8 cellular contexts compared by ENCODE assay signal in the genomic region with DNA sequence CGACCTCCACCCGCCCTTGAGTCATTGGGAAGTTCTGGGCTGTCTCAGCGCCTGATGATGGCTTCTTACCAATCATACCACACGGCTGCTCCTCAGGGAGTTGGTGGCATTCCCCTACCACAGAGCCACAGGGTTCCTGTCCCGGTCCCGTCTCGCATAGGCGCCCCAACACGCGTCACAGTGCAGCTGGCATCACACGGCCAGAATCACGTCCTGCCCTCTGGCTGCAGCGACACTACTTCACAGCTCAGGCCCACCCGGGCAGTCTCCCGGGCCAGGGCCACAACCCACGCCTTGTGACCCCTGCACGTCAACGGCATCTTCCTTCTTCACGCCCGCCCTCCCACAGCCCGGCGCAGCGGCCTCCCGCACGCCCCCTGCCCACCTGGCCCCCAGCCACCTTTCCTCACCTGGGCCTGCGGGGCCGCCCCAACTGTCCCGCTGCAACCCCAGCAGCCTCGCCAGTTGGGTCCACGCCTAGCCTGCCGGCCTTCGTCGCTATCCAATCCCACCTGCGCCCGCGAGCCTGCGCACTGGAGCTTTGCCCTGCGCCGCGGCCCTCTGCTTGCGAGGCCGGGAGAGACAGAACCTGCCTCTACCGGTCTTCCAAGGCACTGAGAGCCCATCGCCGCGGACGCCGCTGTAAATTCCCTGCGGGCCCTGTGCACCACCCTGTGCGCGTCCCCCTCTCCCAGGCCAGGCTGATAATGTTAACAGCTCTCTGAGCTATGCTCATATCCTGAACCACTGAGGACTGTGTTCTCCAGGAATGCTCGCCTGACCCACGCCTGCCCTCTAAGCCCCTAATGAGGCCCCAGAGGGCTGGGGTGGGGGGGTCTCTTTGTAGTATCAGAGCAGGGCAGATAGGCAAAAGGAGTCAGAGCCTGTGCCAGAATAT.
DNase-seq lines count a peak whose midpoint lies in the region; ATAC-seq and TF ChIP-seq lines count a peak whose summit lies in the region.
"Not testable (repeated sequence)": the region's sequence is repeated elsewhere in the genome, so short reads cannot be mapped to it uniquely, and the experiment has no call there.

No MANE protein-coding gene starts in this region.

- WGBS in endodermal cell (ENCODE audit: insufficient coverage in 1 of 2, insufficient read length in 1 of 2), 2 experiments: 96% methylated on average over 9 of the region's 53 CpGs; no CpG with 5 or more reads in 1 of the 2 experiments
- 36 to 69% (median 50%) methylated on average over 8 to 22 of the region's 53 CpGs for WGBS in psoas muscle, 3 donors

- not testable (repeated sequence) for H3K27me3 Mint-ChIP-seq in activated T-cell treated with anti-CD3 and anti-CD28 coated beads, Interleukin-2, amount 50 U/mL, for 4 hours (ENCODE audit: low read depth); endodermal cell (ENCODE audit: insufficient read depth); naive B cell

- not testable (repeated sequence) for H4K20me1 ChIP-seq in PC-3 (ENCODE audit: low read length)

- ATAC-seq in GM18907 (IDR thresholded peaks at IDR 0.05; ENCODE audit: unreplicated experiment) (peak; percentile 54), PC-3 (peak; percentile 53), left ventricle myocardium superior (peak; percentile 90), naive B cell (ENCODE audit: low read depth in 2 of 2) (peak; percentile 38 to 81), psoas muscle (peak; percentile 83 to 93 (median 86)), upper lobe of right lung (peak; percentile 77)
- ATAC-seq in activated T-cell treated with anti-CD3 and anti-CD28 coated beads, Interleukin-2, amount 50 U/mL, for 4 hours: peak; percentile 7 to 50

- H3K79me2 ChIP-seq in PC-3 (ENCODE audit: low read length): not testable (repeated sequence)

- H3K27ac ChIP-seq in PC-3 (ENCODE audit: low read length); endodermal cell (ENCODE audit: low read depth, low read length); psoas muscle; upper lobe of right lung: not testable (repeated sequence)

- not testable (repeated sequence) for H3K4me3 ChIP-seq in PC-3 (ENCODE audit: low read length); endodermal cell (ENCODE audit: low read length); psoas muscle; upper lobe of right lung

- DNase-seq in PC-3; activated T-cell treated with anti-CD3 and anti-CD28 coated beads, Interleukin-2, amount 50 U/mL, for 4 hours; left ventricle myocardium superior; naive B cell; psoas muscle; upper lobe of right lung: not testable (repeated sequence)
- DNase-seq in endodermal cell: peak; percentile 15

- H3K4me1 ChIP-seq in PC-3 (ENCODE audit: insufficient read depth, low read length); endodermal cell (ENCODE audit: control insufficient read depth, insufficient read depth, low read length); psoas muscle; upper lobe of right lung: not testable (repeated sequence)

- POLR2A ChIA-PET in PC-3 (lab: Charles Lee; ENCODE audit: unreplicated experiment): not testable (repeated sequence)

- H3K9ac ChIP-seq in PC-3 (ENCODE audit: low read length); endodermal cell (ENCODE audit: extremely low read depth, low read length, poor library complexity, severe bottlenecking): not testable (repeated sequence)

- TF ChIP-seq CTCF in PC-3 (conservative IDR thresholded peaks at IDR 0.05; ENCODE audit: low read depth, low read length); endodermal cell (conservative IDR thresholded peaks at IDR 0.05); psoas muscle (IDR thresholded peaks at IDR 0.05); upper lobe of right lung (IDR thresholded peaks at IDR 0.05): not testable (repeated sequence)

- H3F3A ChIP-seq in PC-3 (ENCODE audit: low read length, unreplicated experiment): not testable (repeated sequence)

- H3K9me3 ChIP-seq in PC-3 (ENCODE audit: low read length); endodermal cell (ENCODE audit: control insufficient read depth, low read length); psoas muscle; upper lobe of right lung: not testable (repeated sequence)

- H3K4me2 ChIP-seq in PC-3 (ENCODE audit: low read length): not testable (repeated sequence)

- not testable (repeated sequence) for H3K4me1 Mint-ChIP-seq in activated T-cell treated with anti-CD3 and anti-CD28 coated beads, Interleukin-2, amount 50 U/mL, for 4 hours (ENCODE audit: low read depth); endodermal cell; naive B cell

- CTCF ChIA-PET in PC-3 (lab: Charles Lee): not testable (repeated sequence)

- not testable (repeated sequence) for BruUV-seq in PC-3 (replicated peaks; lab: Mats Ljungman, UMichigan)

- not testable (repeated sequence) for H3K27ac Mint-ChIP-seq in endodermal cell, naive B cell

- intact Hi-C loops in PC-3 (cut with micrococcal nuclease); left ventricle myocardium superior (cut with micrococcal nuclease); psoas muscle (cut with DNase I); upper lobe of right lung (cut with DNase I): not testable (repeated sequence)

- not testable (repeated sequence) for H3K9me3 Mint-ChIP-seq in activated T-cell treated with anti-CD3 and anti-CD28 coated beads, Interleukin-2, amount 50 U/mL, for 4 hours; endodermal cell; naive B cell

- not testable (repeated sequence) for H2AFZ ChIP-seq in PC-3 (ENCODE audit: low read length)

- H3K9me2 ChIP-seq in PC-3 (replicated peaks; ENCODE audit: low read length): not testable (repeated sequence)

- not testable (repeated sequence) for H3K4me3 Mint-ChIP-seq in activated T-cell treated with anti-CD3 and anti-CD28 coated beads, Interleukin-2, amount 50 U/mL, for 4 hours; endodermal cell; naive B cell

- not testable (repeated sequence) for H3K36me3 ChIP-seq in PC-3 (ENCODE audit: low read depth, low read length); endodermal cell (ENCODE audit: control insufficient read depth, insufficient read depth, low read length); psoas muscle (ENCODE audit: insufficient read depth in 1 of 2, low read depth in 1 of 2); upper lobe of right lung

- not testable (repeated sequence) for H3K36me3 Mint-ChIP-seq in activated T-cell treated with anti-CD3 and anti-CD28 coated beads, Interleukin-2, amount 50 U/mL, for 4 hours (ENCODE audit: insufficient read depth); endodermal cell (ENCODE audit: low read depth); naive B cell

- H3K27me3 ChIP-seq in PC-3 (ENCODE audit: low read length); endodermal cell (ENCODE audit: control insufficient read depth, insufficient read depth, low read length, poor library complexity, severe bottlenecking); psoas muscle (ENCODE audit: insufficient read depth in 3 of 3, low read length in 2 of 3); upper lobe of right lung: not testable (repeated sequence)

Comparison
In these comparisons a context has a peak if more than half of its experiments do, and no peak if none do; other contexts are left out.
1. ATAC-seq: peak in every context shown above with its lines; median percentile 90 in left ventricle myocardium superior; 86 in psoas muscle; 77 in upper lobe of right lung; 60 in naive B cell; 54 in GM18907; 53 in PC-3; 28 in activated T-cell treated with anti-CD3 and anti-CD28 coated beads, Interleukin-2, amount 50 U/mL, for 4 hours.